ENCODE assay signal across 20 cellular contexts in the genomic region with DNA sequence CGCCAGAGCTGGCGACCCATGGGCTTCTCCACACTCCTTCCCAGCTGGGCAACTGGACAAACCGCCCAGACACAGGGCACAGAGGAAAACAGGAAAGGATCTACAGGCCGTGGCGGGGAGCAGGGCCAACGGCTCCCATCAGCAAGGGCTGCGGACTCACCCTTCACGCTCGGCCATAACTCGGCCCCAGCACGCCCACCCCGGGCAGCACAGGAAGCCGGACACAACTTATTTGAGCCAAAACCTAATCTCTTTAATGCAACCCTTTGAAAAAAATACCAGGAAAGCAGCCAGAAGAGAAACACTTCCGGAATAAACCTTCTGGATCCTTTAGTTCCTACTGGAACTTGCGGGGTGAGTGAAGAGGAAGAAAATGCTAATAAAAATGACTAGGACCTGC. TPM values are rescaled to one million over a fixed set of nuclear protein-coding genes. Genes with fewer than 3 reads are reported as not detected.
DNase-seq lines count a peak whose midpoint lies in the region; TF ChIP-seq lines count a peak whose summit lies in the region.
"Had no signal": no experiment of that assay in that cellular context is flagged by ENCODE, and none has a peak within 500 bp of the region (broad histone marks: within the 10 kb centered on the region; RNA-seq: fewer than 3 reads in every experiment).

No MANE protein-coding gene starts in this region.

- peaks cover 37% of the 10 kb centered on the region for H3K36me3 Mint-ChIP-seq in Caco-2 (ENCODE audit: insufficient read depth, unreplicated experiment)

- POLR2A ChIA-PET in Caco-2 (lab: Charles Lee): no interaction called here

- H3K9me3 Mint-ChIP-seq in Caco-2 (ENCODE audit: unreplicated experiment): peaks cover 12% of the 10 kb centered on the region
- H3K9me3 Mint-ChIP-seq: activated naive CD4-positive, alpha-beta T cell treated with anti-CD3 and anti-CD28 coated beads for 36 hours; activated T-cell treated with anti-CD3 and anti-CD28 coated beads, Interleukin-2, amount 50 U/mL, for 4 hours had no signal

- in situ Hi-C loops in HAP-1 (cut with MboI; ENCODE audit: low sequenced_read_pairs): no loop called here

- 74 to 81% methylated on average over 13 to 15 of the region's 15 CpGs for WGBS in lower leg skin, 2 donors

- H3K4me1 ChIP-seq in Caco-2 (peaks cover 8% of the 10 kb centered on the region; the same call in 1 of the 2 replicates), osteoblast (ENCODE audit: insufficient read depth, low read length) (peaks cover 38% of the 10 kb centered on the region), HAP-1 (no peaks in the 10 kb centered on the region)

- H3K79me2 ChIP-seq in osteoblast (ENCODE audit: insufficient read depth, low read length): peaks cover 52% of the 10 kb centered on the region

- H4K20me1 ChIP-seq in osteoblast (ENCODE audit: insufficient read depth, low read length): peaks cover 55% of the 10 kb centered on the region

- H3K4me3 Mint-ChIP-seq in Caco-2 (ENCODE audit: unreplicated experiment): no peak overlapping the region
- H3K4me3 Mint-ChIP-seq: activated naive CD4-positive, alpha-beta T cell treated with anti-CD3 and anti-CD28 coated beads for 36 hours; activated T-cell treated with anti-CD3 and anti-CD28 coated beads, Interleukin-2, amount 50 U/mL, for 4 hours; CD14-positive monocyte had no signal

- no peak overlapping the region for H3K27ac ChIP-seq in osteoblast (ENCODE audit: low read depth, low read length)
- H3K27ac ChIP-seq: esophagus muscularis mucosa had no signal

- H3K9me3 ChIP-seq in Caco-2 (no peaks in the 10 kb centered on the region), osteoblast (ENCODE audit: low read depth, low read length) (no peaks in the 10 kb centered on the region), HAP-1 (no peaks in the 10 kb centered on the region)
- H3K9me3 ChIP-seq: esophagus muscularis mucosa had no signal

- H2AFZ ChIP-seq in osteoblast (ENCODE audit: low read length): no peak overlapping the region

- CTCF ChIA-PET in Caco-2 (lab: Charles Lee): no interaction called here

- H3K4me3 ChIP-seq in Caco-2 (ENCODE audit: low read depth, low read length) (no peak overlapping the region), osteoblast (ENCODE audit: insufficient read depth, low read length) (no peak overlapping the region), HAP-1 (no peak overlapping the region), lower leg skin (ENCODE audit: low read depth, poor library complexity, severe bottlenecking) (no peak overlapping the region)
- H3K4me3 ChIP-seq: esophagus muscularis mucosa had no signal

- no peak for TF ChIP-seq CTCF in Caco-2 (IDR thresholded peaks at IDR 0.05; ENCODE audit: insufficient read depth in 1 of 2, low read depth in 1 of 2, low read length in 1 of 2, severe bottlenecking in 1 of 2, unreplicated experiment in 1 of 2)
- TF ChIP-seq CTCF in osteoblast (IDR thresholded peaks at IDR 0.05; ENCODE audit: extremely low read depth, low read depth, low read length): no peak
- no peak for TF ChIP-seq CTCF in lower leg skin (IDR thresholded peaks at IDR 0.05)

- H3K4me1 Mint-ChIP-seq in Caco-2 (ENCODE audit: low read depth, unreplicated experiment): no peaks in the 10 kb centered on the region
- H3K4me1 Mint-ChIP-seq: CD14-positive monocyte had no signal

- intact Hi-C loops in Caco-2 (cut with micrococcal nuclease; ENCODE audit: unreplicated experiment): no loop called here
- intact Hi-C loops in lower leg skin (cut with DNase I; ENCODE audit: low total_unique reads): no loop called here

- DNase-seq in Caco-2 (no peak), dermis blood vessel endothelial cell (peak; percentile 72), iris pigment epithelial cell (ENCODE audit: low read depth) (peak; percentile 53), osteoblast (ENCODE audit: insufficient read length, low spot score, missing footprints) (no peak), HuH-7.5 (ENCODE audit: low spot score) (no peak), HAP-1 (ENCODE audit: low spot score in 2 of 2) (no peak), lower leg skin (ENCODE audit: low spot score in 2 of 2) (no peak), AG20443 (ENCODE audit: low spot score) (no peak)
- DNase-seq: ACHN; activated CD4-positive, alpha-beta T cell treated with anti-CD3 and anti-CD28 coated beads for 1 hour; activated naive CD4-positive, alpha-beta T cell treated with anti-CD3 and anti-CD28 coated beads for 36 hours; activated T-cell treated with anti-CD3 and anti-CD28 coated beads, Interleukin-2, amount 50 U/mL, for 4 hours; amygdala; effector memory CD4-positive, alpha-beta T cell; EL; OCI-M1; SIG-M5; stimulated activated CD8-positive, alpha-beta memory T cell treated with anti-CD3 and anti-CD28 coated beads, Interleukin-4, amount 100 ng/mL, for 48 hours had no signal

- H3K4me2 ChIP-seq in osteoblast (ENCODE audit: insufficient read depth, low read length): peak overlapping the region; percentile 32

- H3K27me3 Mint-ChIP-seq in Caco-2 (ENCODE audit: insufficient read depth, unreplicated experiment): no peaks in the 10 kb centered on the region

- TF ChIP-seq POLR2A in lower leg skin (IDR thresholded peaks at IDR 0.05): no peak

- BruUV-seq in Caco-2 (replicated peaks; lab: Mats Ljungman, UMichigan): no TSS peak

- H3K27me3 ChIP-seq in Caco-2 (replicated peaks; ENCODE audit: control insufficient read depth, insufficient read depth, low read length) (no peaks in the 10 kb centered on the region), osteoblast (ENCODE audit: insufficient read depth, low read length) (no peaks in the 10 kb centered on the region), HAP-1 (ENCODE audit: low read depth) (no peaks in the 10 kb centered on the region)
- H3K27me3 ChIP-seq: esophagus muscularis mucosa had no signal

- H3K36me3 ChIP-seq in Caco-2 (ENCODE audit: control insufficient read depth, insufficient read depth, low read length): no peaks in the 10 kb centered on the region; the same call in none of the 2 replicates
- H3K36me3 ChIP-seq in osteoblast (ENCODE audit: insufficient read depth, low read length): no peaks in the 10 kb centered on the region
- no peaks in the 10 kb centered on the region; the same call in 1 of the 2 replicates for H3K36me3 ChIP-seq in HAP-1 (replicated peaks)
- H3K36me3 ChIP-seq: esophagus muscularis mucosa had no signal

- peak overlapping the region; percentile 43 for H3K27ac Mint-ChIP-seq in Caco-2 (ENCODE audit: unreplicated experiment)
- H3K27ac Mint-ChIP-seq: activated naive CD4-positive, alpha-beta T cell treated with anti-CD3 and anti-CD28 coated beads for 36 hours had no signal

RNA-seq across cellular contexts. Expression of a gene that starts 59.9 kb away (rescaled TPM):
- total RNA-seq in Caco-2 (2022): 51.8 and 55.3 TPM in 2 replicates
- 19.6 and 22.7 TPM in 2 replicates for total RNA-seq in dermis blood vessel endothelial cell
- total RNA-seq in osteoblast: 8.0 and 8.8 TPM in 2 replicates
- total RNA-seq in lower leg skin: 1 to 10 TPM; 6.8 to 9.1 (median 7.5) TPM

Comparison
In these comparisons a context has a peak if more than half of its experiments do, and no peak if none do; other contexts are left out.
1. DNase-seq: peak in dermis blood vessel endothelial cell (single experiment) and iris pigment epithelial cell (single experiment); none in Caco-2 (0 of 2), osteoblast (single experiment), HuH-7.5 (single experiment), HAP-1 (0 of 2), lower leg skin (0 of 2) and AG20443 (single experiment).